ENCODE assay signal across 20 cellular contexts in the genomic region with DNA sequence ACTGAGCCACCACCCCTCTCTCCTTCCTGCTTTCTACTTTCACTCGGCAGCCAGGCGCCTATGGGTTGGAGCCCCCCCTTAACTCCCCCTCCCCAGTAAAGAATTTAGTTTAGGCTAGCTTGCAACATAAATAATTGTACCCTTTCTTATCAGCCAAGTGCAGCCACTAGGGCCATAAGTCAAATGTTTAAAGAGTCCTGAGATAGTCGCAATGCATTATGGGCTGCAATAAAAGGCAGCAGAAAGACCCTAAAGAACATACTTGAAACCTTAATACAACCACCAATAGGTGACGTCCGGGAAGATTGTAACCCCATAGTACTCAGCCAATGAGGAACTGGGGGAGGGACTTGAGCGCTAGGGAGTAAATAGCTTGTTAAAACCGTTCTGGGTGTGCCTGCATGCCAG. TPM values are rescaled to one million over a fixed set of nuclear protein-coding genes. Genes with fewer than 3 reads are reported as not detected.
"Had no signal": no experiment of that assay in that cellular context is flagged by ENCODE, and none has a peak within 500 bp of the region (broad histone marks: within the 10 kb centered on the region; RNA-seq: fewer than 3 reads in every experiment).

No MANE protein-coding gene starts in this region.

- H3K27ac ChIP-seq: lower lobe of right lung, sigmoid colon, suprapubic skin, upper lobe of right lung had no signal

- H3K27me3 ChIP-seq: sigmoid colon, suprapubic skin, upper lobe of right lung had no signal

- H3K36me3 ChIP-seq: lower lobe of right lung, sigmoid colon, suprapubic skin, upper lobe of right lung had no signal

- H3K4me3 ChIP-seq: lower lobe of right lung, sigmoid colon, suprapubic skin, upper lobe of right lung had no signal

- H3K4me1 Mint-ChIP-seq: nephron had no signal

- H3K27ac Mint-ChIP-seq: activated CD4-positive, alpha-beta memory T cell treated with anti-CD3 and anti-CD28 coated beads for 36 hours; activated T-helper 1 cell treated with anti-CD3 and anti-CD28 coated beads, Interleukin-12 subunit alpha, Interleukin-12 subunit beta, Interleukin-2, Interleukin-4 antibody, amounts not matched to agents 30 ng/mL and 10 ng/mL and 1 ng/mL, durations not matched to agents 14 hours and 24 hours and 36 hours; nephron had no signal

- H3K27me3 Mint-ChIP-seq: activated CD4-positive, alpha-beta memory T cell treated with anti-CD3 and anti-CD28 coated beads for 36 hours had no signal

- H3K4me3 Mint-ChIP-seq: activated CD4-positive, alpha-beta memory T cell treated with anti-CD3 and anti-CD28 coated beads for 36 hours; activated naive CD4-positive, alpha-beta T cell treated with anti-CD3 and anti-CD28 coated beads, Interleukin-2, amount 10 ng/mL, durations not matched to agents 7 days and 5 days; nephron had no signal

- ATAC-seq: lower lobe of right lung; stimulated activated naive CD8-positive, alpha-beta T cell treated with anti-CD3 and anti-CD28 coated beads, Interleukin-15, Interleukin-2, amounts not matched to agents 100 U/mL and 50 U/mL, for 24 hours; upper lobe of right lung had no signal

- H3K36me3 Mint-ChIP-seq: activated CD4-positive, alpha-beta memory T cell treated with anti-CD3 and anti-CD28 coated beads for 36 hours; activated naive CD4-positive, alpha-beta T cell treated with anti-CD3 and anti-CD28 coated beads, Interleukin-2, amount 10 ng/mL, durations not matched to agents 7 days and 5 days had no signal

- H3K9me3 ChIP-seq: lower lobe of right lung, sigmoid colon, suprapubic skin, upper lobe of right lung had no signal

- H3K9me3 Mint-ChIP-seq: activated naive CD4-positive, alpha-beta T cell treated with anti-CD3 and anti-CD28 coated beads, Interleukin-2, amount 10 ng/mL, durations not matched to agents 7 days and 5 days; activated T-helper 1 cell treated with anti-CD3 and anti-CD28 coated beads, Interleukin-12 subunit alpha, Interleukin-12 subunit beta, Interleukin-2, Interleukin-4 antibody, amounts not matched to agents 30 ng/mL and 10 ng/mL and 1 ng/mL, durations not matched to agents 14 hours and 24 hours and 36 hours; nephron had no signal

- DNase-seq: activated CD4-positive, alpha-beta memory T cell treated with anti-CD3 and anti-CD28 coated beads for 36 hours; activated CD4-positive, alpha-beta T cell treated with anti-CD3 and anti-CD28 coated beads for 1 hour; activated naive CD4-positive, alpha-beta T cell treated with anti-CD3 and anti-CD28 coated beads, Interleukin-2, amount 10 ng/mL, durations not matched to agents 7 days and 5 days; caudate nucleus; cortex of kidney; effector CD8-positive, alpha-beta T cell; hypothalamus; lower lobe of right lung; occipital lobe; sigmoid colon; stimulated activated CD4-positive, alpha-beta T cell treated with anti-CD3 and anti-CD28 coated beads, Interleukin-4, amount 100 ng/mL, for 1 hour; stimulated activated CD8-positive, alpha-beta memory T cell treated with anti-CD3 and anti-CD28 coated beads, Interleukin-4, amount 100 ng/mL, for 48 hours; stimulated activated naive CD8-positive, alpha-beta T cell treated with anti-CD3 and anti-CD28 coated beads, Interleukin-15, Interleukin-2, amounts not matched to agents 100 U/mL and 50 U/mL, for 24 hours; upper lobe of right lung had no signal

RNA-seq across cellular contexts. Expression of gene C16orf82, which starts 40.5 kb away (rescaled TPM):
- total RNA-seq: activated CD4-positive, alpha-beta memory T cell treated with anti-CD3 and anti-CD28 coated beads for 36 hours; activated T-helper 1 cell treated with anti-CD3 and anti-CD28 coated beads, Interleukin-12 subunit alpha, Interleukin-12 subunit beta, Interleukin-2, Interleukin-4 antibody, amounts not matched to agents 30 ng/mL and 10 ng/mL and 1 ng/mL, durations not matched to agents 14 hours and 24 hours and 36 hours; lower lobe of right lung; occipital lobe; pulmonary artery endothelial cell; sigmoid colon; suprapubic skin; T-helper 2 cell treated with Interferon-gamma antibody and Interleukin-4, amounts not matched to agents 100 ng/mL and 5 ng/mL, for 36 hours; upper lobe of right lung had no signal
- polyA plus RNA-seq: adipose tissue, sigmoid colon had no signal
